Comparison of ENCODE assay signal across 3 cellular contexts in genomic region chr3:100238599-100238998, GRCh38.
"Had no signal": no experiment of that assay in that cellular context is flagged by ENCODE, and none has a peak within 500 bp of the region (broad histone marks: within the 10 kb centered on the region; RNA-seq: fewer than 3 reads in every experiment).

No MANE protein-coding gene starts in this region.

- H3K4me3 ChIP-seq: GM12878 had no signal

- ATAC-seq: GM12878 had no signal

- DNase-seq: GDM1, GF-D8 had no signal
